Comparison of ENCODE assay signal across 21 cellular contexts in the genomic region with DNA sequence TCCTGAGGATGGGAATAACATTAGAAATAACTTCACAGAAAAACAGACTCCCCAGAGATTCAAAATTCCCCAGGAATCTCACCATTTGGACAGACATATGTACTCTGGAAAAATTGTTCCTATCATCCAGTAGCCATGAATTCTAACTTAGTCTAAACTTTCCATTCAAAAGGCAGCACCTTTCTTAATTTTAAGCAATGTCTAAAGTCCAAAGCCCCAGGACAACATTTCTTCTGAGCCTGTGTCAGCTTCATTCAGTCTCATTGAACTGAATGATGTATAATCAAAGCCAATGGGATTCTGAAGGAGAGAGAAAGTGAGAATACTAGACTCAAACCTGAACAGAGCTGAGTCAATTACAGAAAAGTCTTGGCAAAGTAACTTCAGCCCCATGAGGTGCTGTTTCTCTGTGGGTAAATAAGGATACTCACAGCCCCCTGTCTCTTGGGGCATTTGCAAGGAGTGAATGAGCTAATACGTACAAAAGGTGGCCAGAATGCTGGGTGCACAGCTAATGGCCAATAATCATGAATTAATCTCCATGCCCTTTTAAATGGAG.
DNase-seq lines count a peak whose midpoint lies in the region; ATAC-seq and TF ChIP-seq lines count a peak whose summit lies in the region.
"Had no signal": no experiment of that assay in that cellular context is flagged by ENCODE, and none has a peak within 500 bp of the region (broad histone marks: within the 10 kb centered on the region; RNA-seq: fewer than 3 reads in every experiment).

No MANE protein-coding gene starts in this region.

- H3K27ac ChIP-seq in spleen, result no peak overlapping the region
- H3K27ac ChIP-seq: esophagus squamous epithelium, heart right ventricle, neutrophil had no signal

- no peaks in the 10 kb centered on the region for H3K36me3 ChIP-seq in spleen
- H3K36me3 ChIP-seq: esophagus squamous epithelium, heart right ventricle, neutrophil had no signal

- H3K9me3 ChIP-seq in spleen, result no peaks in the 10 kb centered on the region
- H3K9me3 ChIP-seq: esophagus squamous epithelium, heart right ventricle, neutrophil had no signal

- H3K4me1 ChIP-seq in spleen, result no peaks in the 10 kb centered on the region

- 67 to 89% (median 81%) methylated on average over 1 of the region's 1 CpG for WGBS in spleen, 5 donors

- H3K4me3 ChIP-seq in spleen, result no peak overlapping the region
- H3K4me3 ChIP-seq: esophagus squamous epithelium, heart right ventricle had no signal

- TF ChIP-seq CTCF in GM13977 (IDR thresholded peaks at IDR 0.05; ENCODE audit: extremely low read depth, insufficient read depth, missing control alignments) (no peak), GM10248 (IDR thresholded peaks at IDR 0.05; ENCODE audit: control extremely low read depth, extremely low read depth, low read depth, missing control alignments) (no peak), spleen (IDR thresholded peaks at IDR 0.05 in 8 of 11, conservative IDR thresholded peaks at IDR 0.05 in 3 of 11) (no peak)

- TF ChIP-seq POLR2A in spleen (IDR thresholded peaks at IDR 0.05), result no peak

- POLR2A ChIA-PET in GM10248 (lab: Yijun Ruan, JAX), result no interaction called here

- intact Hi-C loops in spleen (cut with DNase I; ENCODE audit: low total_unique reads), result no loop called here

- no peaks in the 10 kb centered on the region for H3K27me3 ChIP-seq in spleen (replicated peaks in 1 of 7)
- H3K27me3 ChIP-seq: esophagus squamous epithelium, heart right ventricle, neutrophil had no signal

- peak; percentile 74 for ATAC-seq in GM19023 (IDR thresholded peaks at IDR 0.05; ENCODE audit: unreplicated experiment)
- peak; percentile 67 for ATAC-seq in HG02678 (IDR thresholded peaks at IDR 0.05; ENCODE audit: unreplicated experiment)
- ATAC-seq in HG03378 (IDR thresholded peaks at IDR 0.05; ENCODE audit: unreplicated experiment), result peak; percentile 79
- ATAC-seq in GM21447 (IDR thresholded peaks at IDR 0.05; ENCODE audit: unreplicated experiment), result no peak
- ATAC-seq: heart right ventricle, right cardiac atrium, WTC11 had no signal

- DNase-seq in GM13977 (ENCODE audit: low spot score) (peak; percentile 17), GM10248 (ENCODE audit: extremely low spot score) (no peak), RKO (ENCODE audit: low spot score) (no peak), spleen (no peak)
- DNase-seq: ACHN; activated naive CD4-positive, alpha-beta T cell treated with anti-CD3 and anti-CD28 coated beads, Interleukin-2, amount 50 U/mL, for 16 hours; CD8-positive, alpha-beta memory T cell; esophagus squamous epithelium; heart right ventricle; kidney glomerular epithelial cell; midbrain; MV-4-11; NCI-H82; right cardiac atrium; stimulated activated CD4-positive, alpha-beta T cell treated with anti-CD3 and anti-CD28 coated beads, Interleukin-1b, Interleukin-23, amount 100 ng/mL, for 48 hours had no signal

- CTCF ChIA-PET in GM10248 (lab: Yijun Ruan, JAX), result interaction anchor here (1.2 to 2.3 kb wide), 6 partner anchors 9 to 139 kb away, joined by 3 to 8 read pairs (median 6); no protein-coding TSS in a partner anchor

- in situ Hi-C loops in GM13977 (cut with MboI; ENCODE audit: low pct_unique_long_range_greater_than_20kb, low sequenced_read_pairs, unreplicated experiment), result no loop called here
